In the genomic region with DNA sequence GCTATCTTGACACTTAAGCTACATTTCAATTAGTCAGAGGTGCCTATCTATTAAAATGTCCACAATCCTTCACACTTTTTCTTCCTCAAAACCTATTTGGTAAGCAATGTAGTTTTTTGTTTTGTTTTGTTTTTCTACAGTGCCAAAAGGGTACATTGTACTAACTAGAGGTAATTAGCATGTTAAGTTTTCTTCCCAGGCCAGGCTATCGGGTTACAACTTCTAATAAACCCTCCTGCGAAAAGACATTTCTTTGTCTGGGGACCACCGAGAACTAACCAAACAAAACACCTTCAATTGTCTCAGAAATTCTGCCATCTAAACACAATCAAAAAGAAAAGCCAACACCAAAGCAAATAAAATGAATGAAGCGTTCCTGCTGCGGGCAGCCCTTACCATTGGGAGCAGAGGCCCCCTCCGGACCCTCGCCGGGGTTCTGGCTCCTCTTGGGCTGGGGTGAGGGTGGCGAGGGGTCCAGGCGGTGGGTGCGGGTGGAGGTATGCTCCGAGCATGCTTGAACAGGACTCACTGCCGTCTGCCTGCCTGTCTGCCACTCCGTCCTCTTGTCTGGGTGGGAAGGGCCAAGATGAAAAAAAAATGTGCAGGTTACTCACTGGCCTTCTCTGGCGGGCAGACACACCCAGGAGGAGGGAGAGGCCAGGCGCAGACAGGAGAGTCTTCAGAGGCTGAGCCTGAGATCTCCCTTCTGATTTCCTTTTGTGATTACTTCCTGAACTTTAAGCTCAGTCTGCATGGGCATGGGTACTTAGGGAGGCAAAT, we compare ENCODE assay signal across 14 cellular contexts.
DNase-seq lines count a peak whose midpoint lies in the region; ATAC-seq, FAIRE-seq and TF ChIP-seq lines count a peak whose summit lies in the region.
"Had no signal": no experiment of that assay in that cellular context is flagged by ENCODE, and none has a peak within 500 bp of the region (broad histone marks: within the 10 kb centered on the region; RNA-seq: fewer than 3 reads in every experiment).

No MANE protein-coding gene starts in this region.

- no peaks in the 10 kb centered on the region for H3K27me3 ChIP-seq in mammary epithelial cell (ENCODE audit: insufficient read depth, low read length)

- peaks cover 57% of the 10 kb centered on the region for H3K4me1 ChIP-seq in mammary epithelial cell (ENCODE audit: insufficient read depth, low read length)

- CTCF ChIA-PET in mammary epithelial cell (lab: Charles Lee; ENCODE audit: low non-redundant PET) = no interaction called here
- CTCF ChIA-PET in activated CD8-positive, alpha-beta T cell treated with anti-CD3 and anti-CD28 coated beads, Interleukin-2, amount 10 ng/mL, durations not matched to agents 7 days and 5 days (lab: Charles Lee) = no interaction called here

- intact Hi-C loops in mammary epithelial cell (cut with micrococcal nuclease) = loop anchor here (1.0 kb wide), 2 partner anchors 55 to 77 kb away; no protein-coding TSS in a partner anchor

- peak overlapping the region; percentile 94 for H3K9ac ChIP-seq in mammary epithelial cell (ENCODE audit: insufficient read depth, low read length)

- H3K27me3 Mint-ChIP-seq in nephron (ENCODE audit: low read depth) = peaks cover 6% of the 10 kb centered on the region
- H3K27me3 Mint-ChIP-seq in activated CD8-positive, alpha-beta T cell treated with anti-CD3 and anti-CD28 coated beads, Interleukin-2, amount 10 ng/mL, durations not matched to agents 7 days and 5 days (ENCODE audit: low read depth) = no peaks in the 10 kb centered on the region

- no peak for TF ChIP-seq CTCF in mammary epithelial cell (conservative IDR thresholded peaks at IDR 0.05 in 1 of 2, IDR thresholded peaks at IDR 0.05 in 1 of 2; ENCODE audit: extremely low read depth in 1 of 2, insufficient read depth in 1 of 2, low read depth in 1 of 2, low read length in 2 of 2)
- TF ChIP-seq CTCF in nephron (IDR thresholded peaks at IDR 0.05; ENCODE audit: unreplicated experiment in 3 of 3) = no peak

- no peaks in the 10 kb centered on the region for H4K20me1 ChIP-seq in mammary epithelial cell (ENCODE audit: insufficient read depth, low read length)

- peak overlapping the region; percentile 70 to 88 (median 81) for H3K4me3 ChIP-seq in mammary epithelial cell (replicated peaks in 1 of 3; ENCODE audit: insufficient read depth in 1 of 3, low read depth in 2 of 3, low read length in 3 of 3)

- in situ Hi-C loops in mammary epithelial cell (cut with MboI; ENCODE audit: low sequenced_read_pairs in 2 of 2) = no loop called here

- H3K27ac Mint-ChIP-seq in nephron = peak overlapping the region; percentile 27 to 64 (median 32)
- no peak overlapping the region for H3K27ac Mint-ChIP-seq in activated CD8-positive, alpha-beta T cell treated with anti-CD3 and anti-CD28 coated beads, Interleukin-2, amount 10 ng/mL, durations not matched to agents 7 days and 5 days
- H3K27ac Mint-ChIP-seq: activated CD4-positive, alpha-beta T cell treated with anti-CD3 and anti-CD28 coated beads, Interleukin-2, amount 10 ng/mL, durations not matched to agents 24 days and 14 days; CD8-positive, alpha-beta memory T cell; stimulated activated naive CD8-positive, alpha-beta T cell treated with anti-CD3 and anti-CD28 coated beads, Interleukin-15, Interleukin-2, amounts not matched to agents 100 ng/mL and 50 ng/mL, for 24 hours had no signal

- peaks cover 3% of the 10 kb centered on the region for H3K36me3 ChIP-seq in mammary epithelial cell (ENCODE audit: insufficient read depth, low read length)

- DNase-seq in D341Med (ENCODE audit: low spot score) = peak; percentile 28
- peak; percentile 51 for DNase-seq in NCI-H2107 (lab: John Stamatoyannopoulos, UW)
- DNase-seq in mammary epithelial cell = peak; percentile 90
- DNase-seq in nucleus accumbens (lab: John Stamatoyannopoulos, UW) = no peak
- DNase-seq in GM19239 (ENCODE audit: insufficient read length, low spot score) = no peak
- no peak for DNase-seq in activated CD8-positive, alpha-beta T cell treated with anti-CD3 and anti-CD28 coated beads, Interleukin-2, amount 10 ng/mL, durations not matched to agents 7 days and 5 days
- DNase-seq: activated CD4-positive, alpha-beta T cell treated with anti-CD3 and anti-CD28 coated beads, Interleukin-2, amount 10 ng/mL, durations not matched to agents 24 days and 14 days; CD8-positive, alpha-beta memory T cell; dermis blood vessel endothelial cell; Karpas-422; naive thymus-derived CD4-positive, alpha-beta T cell had no signal

- H3K4me1 Mint-ChIP-seq in nephron = peaks cover 4% of the 10 kb centered on the region
- H3K4me1 Mint-ChIP-seq in activated CD8-positive, alpha-beta T cell treated with anti-CD3 and anti-CD28 coated beads, Interleukin-2, amount 10 ng/mL, durations not matched to agents 7 days and 5 days (ENCODE audit: low read depth) = no peaks in the 10 kb centered on the region
- H3K4me1 Mint-ChIP-seq: activated CD4-positive, alpha-beta T cell treated with anti-CD3 and anti-CD28 coated beads, Interleukin-2, amount 10 ng/mL, durations not matched to agents 24 days and 14 days; CD8-positive, alpha-beta memory T cell; naive thymus-derived CD4-positive, alpha-beta T cell had no signal

- POLR2A ChIA-PET in activated CD8-positive, alpha-beta T cell treated with anti-CD3 and anti-CD28 coated beads, Interleukin-2, amount 10 ng/mL, durations not matched to agents 7 days and 5 days (lab: Charles Lee) = no interaction called here

- dilution Hi-C loops in mammary epithelial cell (cut with HindIII; ENCODE audit: low sequenced_read_pairs) = no loop called here

- FAIRE-seq in GM19239 (lab: Jason Lieb, UNC) = no peak

- H3K27ac ChIP-seq in mammary epithelial cell (ENCODE audit: insufficient read depth, low read depth, low read length) = peak overlapping the region; percentile 93

- peaks cover 68% of the 10 kb centered on the region for H3K79me2 ChIP-seq in mammary epithelial cell (ENCODE audit: insufficient read depth, low read length)

- H3K9me3 Mint-ChIP-seq in nephron = peaks cover 2% of the 10 kb centered on the region
- no peaks in the 10 kb centered on the region for H3K9me3 Mint-ChIP-seq in activated CD8-positive, alpha-beta T cell treated with anti-CD3 and anti-CD28 coated beads, Interleukin-2, amount 10 ng/mL, durations not matched to agents 7 days and 5 days (ENCODE audit: insufficient read depth)
- H3K9me3 Mint-ChIP-seq: activated CD4-positive, alpha-beta T cell treated with anti-CD3 and anti-CD28 coated beads, Interleukin-2, amount 10 ng/mL, durations not matched to agents 24 days and 14 days; CD8-positive, alpha-beta memory T cell; stimulated activated naive CD8-positive, alpha-beta T cell treated with anti-CD3 and anti-CD28 coated beads, Interleukin-15, Interleukin-2, amounts not matched to agents 100 ng/mL and 50 ng/mL, for 24 hours had no signal

- peak overlapping the region; percentile 28 for H2AFZ ChIP-seq in mammary epithelial cell (ENCODE audit: low read depth, low read length)

- WGBS in mammary epithelial cell (ENCODE audit: low coverage, missing lambda C conversion rate) = 0% methylated on average over 7 of the region's 16 CpGs

- peak overlapping the region; percentile 86 for H3K4me2 ChIP-seq in mammary epithelial cell (ENCODE audit: insufficient read depth, low read depth, low read length)

- H3K4me3 Mint-ChIP-seq in nephron = peak overlapping the region; percentile 68 to 79 (median 76)
- H3K4me3 Mint-ChIP-seq in activated CD8-positive, alpha-beta T cell treated with anti-CD3 and anti-CD28 coated beads, Interleukin-2, amount 10 ng/mL, durations not matched to agents 7 days and 5 days = no peak overlapping the region
- H3K4me3 Mint-ChIP-seq: activated CD4-positive, alpha-beta T cell treated with anti-CD3 and anti-CD28 coated beads, Interleukin-2, amount 10 ng/mL, durations not matched to agents 24 days and 14 days; CD8-positive, alpha-beta memory T cell; naive thymus-derived CD4-positive, alpha-beta T cell; stimulated activated naive CD8-positive, alpha-beta T cell treated with anti-CD3 and anti-CD28 coated beads, Interleukin-15, Interleukin-2, amounts not matched to agents 100 ng/mL and 50 ng/mL, for 24 hours had no signal

- no peaks in the 10 kb centered on the region for H3K9me3 ChIP-seq in mammary epithelial cell (replicated peaks; ENCODE audit: insufficient read depth, low read length)

- no peak for ATAC-seq in activated CD8-positive, alpha-beta T cell treated with anti-CD3 and anti-CD28 coated beads, Interleukin-2, amount 10 ng/mL, durations not matched to agents 7 days and 5 days
- ATAC-seq in HG03135 (IDR thresholded peaks at IDR 0.05; ENCODE audit: unreplicated experiment) = no peak
- ATAC-seq: naive thymus-derived CD4-positive, alpha-beta T cell had no signal

- TSS peak; percentile 78 for BruUV-seq in mammary epithelial cell (replicated peaks; lab: Mats Ljungman, UMichigan)

- H3K36me3 Mint-ChIP-seq in nephron (ENCODE audit: low read depth) = peaks cover 15% of the 10 kb centered on the region
- H3K36me3 Mint-ChIP-seq in activated CD8-positive, alpha-beta T cell treated with anti-CD3 and anti-CD28 coated beads, Interleukin-2, amount 10 ng/mL, durations not matched to agents 7 days and 5 days (ENCODE audit: low read depth) = no peaks in the 10 kb centered on the region
- H3K36me3 Mint-ChIP-seq: CD8-positive, alpha-beta memory T cell; naive thymus-derived CD4-positive, alpha-beta T cell had no signal

Comparison
In these comparisons a context has a peak if more than half of its experiments do, and no peak if none do; other contexts are left out.
1. DNase-seq: peak in D341Med (single experiment), NCI-H2107 (single experiment) and mammary epithelial cell (single experiment); none in nucleus accumbens (0 of 56), GM19239 (single experiment) and activated CD8-positive, alpha-beta T cell treated with anti-CD3 and anti-CD28 coated beads, Interleukin-2, amount 10 ng/mL, durations not matched to agents 7 days and 5 days (single experiment).